Comparison of ENCODE assay signal across 1 cellular context in the genomic region with DNA sequence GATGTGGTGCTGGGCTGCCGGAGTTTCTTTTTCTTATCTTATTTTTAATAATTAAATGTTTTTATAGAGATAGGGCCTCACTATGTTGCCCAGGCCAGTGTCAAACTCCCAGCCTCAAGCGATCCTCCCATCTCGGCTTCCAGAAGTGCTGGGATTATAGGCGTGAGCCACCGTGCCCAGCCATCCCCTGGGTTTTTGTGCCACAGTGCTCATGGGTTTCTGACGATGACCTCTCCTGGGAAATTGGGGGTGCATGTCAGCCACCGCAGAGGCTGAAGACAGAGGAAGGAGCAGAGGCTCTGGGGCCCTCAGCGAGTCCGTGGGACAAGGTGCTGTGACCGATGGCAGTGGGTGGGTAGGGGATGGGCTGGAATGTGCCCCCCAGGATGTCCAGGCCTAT.
TF ChIP-seq lines count a peak whose summit lies in the region.

No MANE protein-coding gene starts in this region.

TF ChIP-seq in H1, 55 proteins besides CTCF, POLR2A, EP300 and RAD21:
- no peak for TF ChIP-seq HDAC2 (IDR thresholded peaks at IDR 0.05; ENCODE audit: borderline replicate concordance in 1 of 2, low read depth in 2 of 2, low read length in 2 of 2)
- TF ChIP-seq, protein P1, sequence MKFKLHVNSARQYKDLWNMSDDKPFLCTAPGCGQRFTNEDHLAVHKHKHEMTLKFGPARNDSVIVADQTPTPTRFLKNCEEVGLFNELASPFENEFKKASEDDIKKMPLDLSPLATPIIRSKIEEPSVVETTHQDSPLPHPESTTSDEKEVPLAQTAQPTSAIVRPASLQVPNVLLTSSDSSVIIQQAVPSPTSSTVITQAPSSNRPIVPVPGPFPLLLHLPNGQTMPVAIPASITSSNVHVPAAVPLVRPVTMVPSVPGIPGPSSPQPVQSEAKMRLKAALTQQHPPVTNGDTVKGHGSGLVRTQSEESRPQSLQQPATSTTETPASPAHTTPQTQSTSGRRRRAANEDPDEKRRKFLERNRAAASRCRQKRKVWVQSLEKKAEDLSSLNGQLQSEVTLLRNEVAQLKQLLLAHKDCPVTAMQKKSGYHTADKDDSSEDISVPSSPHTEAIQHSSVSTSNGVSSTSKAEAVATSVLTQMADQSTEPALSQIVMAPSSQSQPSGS (IDR thresholded peaks at IDR 0.05; ENCODE audit: low read length), result no peak
- TF ChIP-seq POLR2AphosphoS5 (IDR thresholded peaks at IDR 0.05; ENCODE audit: low read depth, low read length), result no peak
